12 cellular contexts compared by ENCODE assay signal in the genomic region with DNA sequence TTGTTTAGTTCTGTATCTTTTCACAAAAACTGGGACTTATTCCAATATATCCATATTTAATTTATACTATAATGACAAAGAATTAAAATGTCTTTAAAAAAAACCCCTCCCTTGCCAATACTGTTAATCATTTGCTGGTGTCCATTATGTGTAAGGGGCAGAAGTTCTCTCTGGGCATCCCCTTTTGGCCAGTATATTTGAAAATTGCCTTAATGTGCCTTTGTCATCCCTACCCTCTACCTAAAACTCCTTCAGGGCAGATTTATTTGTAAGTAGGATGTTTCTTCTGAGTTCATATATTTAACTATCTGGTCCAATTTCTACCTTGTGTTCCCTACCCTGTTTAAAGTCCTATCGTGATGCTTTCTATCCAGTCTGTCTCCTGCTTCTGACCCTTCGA.
DNase-seq lines count a peak whose midpoint lies in the region; ATAC-seq and TF ChIP-seq lines count a peak whose summit lies in the region.
"Had no signal": no experiment of that assay in that cellular context is flagged by ENCODE, and none has a peak within 500 bp of the region (broad histone marks: within the 10 kb centered on the region; RNA-seq: fewer than 3 reads in every experiment).

No MANE protein-coding gene starts in this region.

- no peak overlapping the region for H3K4me3 ChIP-seq in endodermal cell (ENCODE audit: low read length)
- H3K4me3 ChIP-seq in SJCRH30: no peak overlapping the region
- H3K4me3 ChIP-seq: gastroesophageal sphincter had no signal

- H3K4me1 ChIP-seq in endodermal cell (ENCODE audit: control insufficient read depth, insufficient read depth, low read length): peaks cover 13% of the 10 kb centered on the region
- H3K4me1 ChIP-seq in SJCRH30: peaks cover 22% of the 10 kb centered on the region
- H3K4me1 ChIP-seq: breast epithelium had no signal

- H3K27me3 ChIP-seq in endodermal cell (ENCODE audit: control insufficient read depth, insufficient read depth, low read length, poor library complexity, severe bottlenecking): no peaks in the 10 kb centered on the region
- no peaks in the 10 kb centered on the region for H3K27me3 ChIP-seq in SJCRH30
- H3K27me3 ChIP-seq: breast epithelium, gastroesophageal sphincter had no signal

- no peak overlapping the region for H3K9ac ChIP-seq in endodermal cell (ENCODE audit: extremely low read depth, low read length, poor library complexity, severe bottlenecking)

- no peak for DNase-seq in endodermal cell
- DNase-seq in effector CD4-positive, alpha-beta T cell: no peak
- DNase-seq in AG20443 (ENCODE audit: low spot score): no peak
- DNase-seq in SJCRH30: no peak
- no peak for DNase-seq in GM03348 (ENCODE audit: low spot score)
- DNase-seq: C1 segment of cervical spinal cord, NCI-H2081 treated with DMSO at 0.1 percent for 48 hours had no signal

- H3K9me3 Mint-ChIP-seq in endodermal cell: peaks cover 3% of the 10 kb centered on the region

- H3K27me3 Mint-ChIP-seq in endodermal cell (ENCODE audit: insufficient read depth): no peaks in the 10 kb centered on the region

- H3K27ac ChIP-seq in endodermal cell (ENCODE audit: low read depth, low read length) (no peak overlapping the region), SJCRH30 (no peak overlapping the region)

- WGBS in endodermal cell (ENCODE audit: insufficient coverage in 1 of 2, insufficient read length in 1 of 2), 2 experiments: 93 to 100% methylated on average over 1 to 2 of the region's 2 CpGs

- ATAC-seq in GM18505 (IDR thresholded peaks at IDR 0.05; ENCODE audit: unreplicated experiment) (peak; percentile 35), GM21528 (IDR thresholded peaks at IDR 0.05; ENCODE audit: low FRiP score, unreplicated experiment) (peak; percentile 36), HG03103 (IDR thresholded peaks at IDR 0.05; ENCODE audit: low read depth, unreplicated experiment) (peak; percentile 9)
- ATAC-seq: gastroesophageal sphincter had no signal

- no peak overlapping the region for H3K4me3 Mint-ChIP-seq in endodermal cell

- H3K36me3 ChIP-seq in endodermal cell (ENCODE audit: control insufficient read depth, insufficient read depth, low read length): no peaks in the 10 kb centered on the region
- H3K36me3 ChIP-seq in SJCRH30: no peaks in the 10 kb centered on the region
- H3K36me3 ChIP-seq: breast epithelium, gastroesophageal sphincter had no signal

- peaks cover 5% of the 10 kb centered on the region for H3K36me3 Mint-ChIP-seq in endodermal cell (ENCODE audit: low read depth)

- TF ChIP-seq POLR2A in GM18505 (IDR thresholded peaks at IDR 0.05; ENCODE audit: borderline replicate concordance, extremely low read depth, insufficient read depth, insufficient read length): no peak

- H3K9me3 ChIP-seq in endodermal cell (ENCODE audit: control insufficient read depth, low read length) (peaks cover 5% of the 10 kb centered on the region), SJCRH30 (replicated peaks) (no peaks in the 10 kb centered on the region; the same call in 1 of the 2 replicates)
- H3K9me3 ChIP-seq: breast epithelium, gastroesophageal sphincter had no signal

- peaks cover 56% of the 10 kb centered on the region for H3K4me1 Mint-ChIP-seq in endodermal cell

- TF ChIP-seq CTCF in endodermal cell (conservative IDR thresholded peaks at IDR 0.05): no peak

- peak overlapping the region; percentile 53 for H3K27ac Mint-ChIP-seq in endodermal cell
